Comparison of ENCODE assay signal across 9 cellular contexts in the genomic region with DNA sequence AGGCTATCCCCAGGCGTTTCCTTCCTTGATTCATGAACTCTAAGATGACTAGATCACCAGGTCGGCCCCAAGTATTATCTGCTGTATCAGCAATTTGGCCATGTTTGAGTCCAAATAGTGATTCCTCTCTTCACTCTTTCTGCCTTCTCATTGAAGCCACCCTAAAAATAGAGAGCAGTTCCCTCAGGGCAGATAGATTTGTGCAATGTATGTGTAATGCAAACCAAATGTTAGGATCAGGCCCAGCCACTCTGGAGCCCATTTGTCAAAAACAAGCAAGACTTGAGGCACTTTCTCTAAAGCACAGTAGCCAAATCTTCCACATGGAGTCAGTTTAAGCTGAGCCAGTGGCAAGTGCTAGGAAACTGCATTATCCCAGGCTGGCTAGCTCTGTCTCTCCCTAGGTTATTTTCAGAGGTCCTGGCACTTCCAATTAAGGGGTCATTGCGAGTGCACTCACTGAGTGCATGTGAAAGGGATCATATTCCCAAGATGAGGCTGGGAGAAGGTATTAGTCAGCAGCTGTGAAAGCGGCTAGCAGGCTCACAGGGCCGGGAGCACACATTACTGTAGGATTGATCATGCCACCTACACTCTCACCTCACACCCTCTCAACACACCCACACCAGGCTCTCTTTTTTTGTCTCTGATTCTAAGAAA.
A peak's percentile ranks its signal among the peaks of the same experiment; 100 is the strongest.
DNase-seq lines count a peak whose midpoint lies in the region; ATAC-seq and TF ChIP-seq lines count a peak whose summit lies in the region.
"Had no signal": no experiment of that assay in that cellular context is flagged by ENCODE, and none has a peak within 500 bp of the region (broad histone marks: within the 10 kb centered on the region; RNA-seq: fewer than 3 reads in every experiment).

No MANE protein-coding gene starts in this region.

- no peak overlapping the region for H2AK5ac ChIP-seq in mesenchymal stem cell (ENCODE audit: low read length, severe bottlenecking)

- H2BK5ac ChIP-seq in mesenchymal stem cell (ENCODE audit: low read depth, low read length, poor library complexity, severe bottlenecking) = no peak overlapping the region

- H3K9me3 ChIP-seq in mesenchymal stem cell (ENCODE audit: control insufficient read depth, low read length) = no peaks in the 10 kb centered on the region

- no peaks in the 10 kb centered on the region for H3K4me1 ChIP-seq in mesenchymal stem cell (ENCODE audit: control insufficient read depth, insufficient read depth, low read depth, low read length)

- H4K91ac ChIP-seq in mesenchymal stem cell (ENCODE audit: low read length) = no peak overlapping the region

- no peak overlapping the region for H3K14ac ChIP-seq in mesenchymal stem cell (ENCODE audit: low read length in 2 of 2)

- no peak overlapping the region for H3K18ac ChIP-seq in mesenchymal stem cell (ENCODE audit: low read depth in 1 of 2, low read length in 2 of 2)

- ATAC-seq in GM19324 (IDR thresholded peaks at IDR 0.05; ENCODE audit: low FRiP score, unreplicated experiment) = no peak

- no peak overlapping the region for H3K23ac ChIP-seq in mesenchymal stem cell (ENCODE audit: low read length in 2 of 2)

- H3K9ac ChIP-seq in mesenchymal stem cell (ENCODE audit: low read length) = peak overlapping the region; percentile 54

- H3K4me2 ChIP-seq in mesenchymal stem cell (ENCODE audit: low read length, poor library complexity, severe bottlenecking) = no peak overlapping the region

- DNase-seq in AG20443 (ENCODE audit: low spot score) (peak; percentile 81), NCI-H1092 (lab: John Stamatoyannopoulos, UW) (peak; percentile 47), dedifferentiated amniotic fluid mesenchymal stem cell (ENCODE audit: extremely low spot score) (peak; percentile 92), mesenchymal stem cell (peak; percentile 44), erythroblast (lab: John Stamatoyannopoulos, UW) (no peak), NCI-H1930 (lab: John Stamatoyannopoulos, UW) (no peak), NCI-H748 (lab: John Stamatoyannopoulos, UW; ENCODE audit: unreplicated experiment) (no peak)
- DNase-seq: cerebellar nuclear complex had no signal

- 58% methylated on average over 5 of the region's 5 CpGs for WGBS in mesenchymal stem cell

- H4K8ac ChIP-seq in mesenchymal stem cell (ENCODE audit: low read length) = no peak overlapping the region

- no peaks in the 10 kb centered on the region for H3K79me1 ChIP-seq in mesenchymal stem cell (replicated peaks; ENCODE audit: low read length, poor library complexity, severe bottlenecking)

- H3K27me3 ChIP-seq in mesenchymal stem cell (ENCODE audit: control insufficient read depth in 1 of 2, insufficient read depth in 1 of 2, low read length in 2 of 2) = peaks cover 0 to 17% of the 10 kb centered on the region in 2 experiments

- H3K4ac ChIP-seq in mesenchymal stem cell (ENCODE audit: low read depth in 1 of 2, low read length in 2 of 2) = no peak overlapping the region

- H2BK120ac ChIP-seq in mesenchymal stem cell (ENCODE audit: low read depth, low read length) = no peak overlapping the region

- H2BK15ac ChIP-seq in mesenchymal stem cell (ENCODE audit: low read depth, poor library complexity, severe bottlenecking) = no peak overlapping the region

- H3K36me3 ChIP-seq in mesenchymal stem cell (ENCODE audit: control insufficient read depth in 1 of 2, insufficient read depth in 2 of 2, low read depth in 1 of 2, low read length in 2 of 2) = no peaks in the 10 kb centered on the region

- H3K4me3 ChIP-seq in mesenchymal stem cell (ENCODE audit: insufficient read depth in 1 of 2, low read depth in 1 of 2, low read length in 2 of 2) = no peak overlapping the region

- H2BK12ac ChIP-seq in mesenchymal stem cell (ENCODE audit: low read length in 2 of 2) = no peak overlapping the region

- H3K27ac ChIP-seq in mesenchymal stem cell (ENCODE audit: low read length, poor library complexity, severe bottlenecking) = no peak overlapping the region

- H2AFZ ChIP-seq in mesenchymal stem cell (ENCODE audit: low read depth, low read length) = no peak overlapping the region

- TF ChIP-seq POLR2A in erythroblast (IDR thresholded peaks at IDR 0.05; ENCODE audit: low read length) = no peak

Comparison
In these comparisons a context has a peak if more than half of its experiments do, and no peak if none do; other contexts are left out.
1. DNase-seq: peak in AG20443 (single experiment), NCI-H1092 (single experiment), dedifferentiated amniotic fluid mesenchymal stem cell (single experiment) and mesenchymal stem cell (single experiment); none in erythroblast (0 of 2), NCI-H1930 (0 of 2) and NCI-H748 (single experiment).